10 cellular contexts compared by ENCODE assay signal in genomic region chr10:61970182-61971015, GRCh38.
DNase-seq lines count a peak whose midpoint lies in the region; ATAC-seq, FAIRE-seq and TF ChIP-seq lines count a peak whose summit lies in the region.
"Had no signal": no experiment of that assay in that cellular context is flagged by ENCODE, and none has a peak within 500 bp of the region (broad histone marks: within the 10 kb centered on the region; RNA-seq: fewer than 3 reads in every experiment).

No MANE protein-coding gene starts in this region.

- FAIRE-seq in endometrium (lab: Jason Lieb, UNC), result peak; percentile 92

- peaks cover 81% of the 10 kb centered on the region for H3K79me2 ChIP-seq in DOHH2 (ENCODE audit: control insufficient read depth, low read length)

- H3K4me3 ChIP-seq in DOHH2 (ENCODE audit: low read length), result peak overlapping the region; percentile 45
- H3K4me3 ChIP-seq in Peyer's patch, result no peak overlapping the region

- DNase-seq in Peyer's patch (no peak), pons (ENCODE audit: low spot score) (peak; percentile 29), GF-D8 (lab: John Stamatoyannopoulos, UW) (no peak), NCI-H748 (lab: John Stamatoyannopoulos, UW; ENCODE audit: unreplicated experiment) (no peak)
- DNase-seq: SHP77; stimulated activated CD4-positive, alpha-beta T cell treated with anti-CD3 and anti-CD28 coated beads, Interleukin-1b, Interleukin-23, amount 100 ng/mL, for 48 hours had no signal

- H4K20me1 ChIP-seq in DOHH2 (ENCODE audit: control insufficient read depth, insufficient read depth, low read depth, low read length), result no peaks in the 10 kb centered on the region

- H3K9me3 ChIP-seq in DOHH2 (ENCODE audit: control insufficient read depth, insufficient read depth, low read length) (no peaks in the 10 kb centered on the region), Peyer's patch (no peaks in the 10 kb centered on the region)

- TF ChIP-seq CTCF in DOHH2 (IDR thresholded peaks at IDR 0.05; ENCODE audit: low read depth, low read length, poor library complexity, severe bottlenecking) (no peak), Peyer's patch (IDR thresholded peaks at IDR 0.05) (no peak)

- ATAC-seq in GM19351 (IDR thresholded peaks at IDR 0.05; ENCODE audit: unreplicated experiment), result no peak
- ATAC-seq in GM21423 (IDR thresholded peaks at IDR 0.05; ENCODE audit: unreplicated experiment), result no peak

- peak overlapping the region; percentile 57 for H3K4me2 ChIP-seq in DOHH2 (ENCODE audit: low read length)

- H3K27me3 ChIP-seq in DOHH2 (ENCODE audit: control insufficient read depth, low read length) (no peaks in the 10 kb centered on the region), Peyer's patch (no peaks in the 10 kb centered on the region)

- no peak for TF ChIP-seq POLR2A in Peyer's patch (IDR thresholded peaks at IDR 0.05)

- H3K27ac ChIP-seq in DOHH2 (ENCODE audit: low read depth, low read length) (peak overlapping the region; percentile 53), Peyer's patch (peak overlapping the region in 3 of 4 donors; percentile 14 to 40 (median 21))

- H3K36me3 ChIP-seq in DOHH2 (ENCODE audit: control insufficient read depth, low read length) (peaks cover 32% of the 10 kb centered on the region), Peyer's patch (no peaks in the 10 kb centered on the region)

- H3F3A ChIP-seq in DOHH2 (ENCODE audit: control insufficient read depth, insufficient read depth), result peaks cover 40% of the 10 kb centered on the region

- no peaks in the 10 kb centered on the region for H3K9me2 ChIP-seq in DOHH2 (replicated peaks; ENCODE audit: control insufficient read depth, low read length)

- H3K4me1 ChIP-seq in DOHH2 (ENCODE audit: control insufficient read depth, low read length), result peaks cover 100% of the 10 kb centered on the region
- peaks cover 0 to 38% (median 4%) of the 10 kb centered on the region in 4 donors for H3K4me1 ChIP-seq in Peyer's patch
